26 cellular contexts compared by ENCODE assay signal in genomic region chr20:52434041-52434425, GRCh38.
"Had no signal": no experiment of that assay in that cellular context is flagged by ENCODE, and none has a peak within 500 bp of the region (broad histone marks: within the 10 kb centered on the region; RNA-seq: fewer than 3 reads in every experiment).

No MANE protein-coding gene starts in this region.

- H3K27me3 ChIP-seq: gastrocnemius medialis, neutrophil, right atrium auricular region, sigmoid colon, spleen, testis, tibial artery had no signal

- H3K27ac ChIP-seq: gastrocnemius medialis, left lung, neutrophil, pancreas, prostate gland, right atrium auricular region, sigmoid colon, spleen, testis, tibial artery had no signal

- H3K4me1 ChIP-seq: esophagus squamous epithelium, gastrocnemius medialis, left lung, pancreas, prostate gland, right atrium auricular region, sigmoid colon, spleen, testis, tibial artery had no signal

- H3K9me3 ChIP-seq: esophagus squamous epithelium, gastrocnemius medialis, mucosa of descending colon, neutrophil, pancreas, prostate gland, sigmoid colon, testis, tibial artery had no signal

- H3K4me3 ChIP-seq: esophagus squamous epithelium, gastrocnemius medialis, left lung, mucosa of descending colon, pancreas, prostate gland, right atrium auricular region, sigmoid colon, skin epidermis, spleen, testis, tibial artery had no signal

- DNase-seq: cortex of kidney; effector memory CD8-positive, alpha-beta T cell; erythroblast; esophagus squamous epithelium; foreskin fibroblast; gastrocnemius medialis; head of caudate nucleus; left cardiac atrium; left lung; mesenchymal stem cell; mucosa of descending colon; naive B cell; pancreas; sigmoid colon; spleen; stimulated activated CD4-positive, alpha-beta T cell treated with anti-CD3 and anti-CD28 coated beads, Interleukin-4, amount 100 ng/mL, for 4 hours; stimulated activated naive CD8-positive, alpha-beta T cell treated with anti-CD3 and anti-CD28 coated beads, Interleukin-15, Interleukin-2, amounts not matched to agents 100 U/mL and 50 U/mL, for 24 hours; substantia nigra; testis; tibial artery had no signal

- ATAC-seq: effector memory CD8-positive, alpha-beta T cell; gastrocnemius medialis; left cardiac atrium; left lung; mucosa of descending colon; natural killer cell treated with Interleukin-12 subunit alpha and Interleukin-12 subunit beta and Interleukin-15 and Interleukin-18, amount 100 ng/mL, for 72 hours; pancreas; stimulated activated memory B cell treated with anti-CD40 and anti-IgM and Interleukin-4, amounts not matched to agents 10 μg/mL and 1 μg/mL and 100 μg/mL, for 72 hours; stimulated activated naive CD8-positive, alpha-beta T cell treated with anti-CD3 and anti-CD28 coated beads, Interleukin-15, Interleukin-2, amounts not matched to agents 100 U/mL and 50 U/mL, for 24 hours had no signal

- H3K36me3 ChIP-seq: esophagus squamous epithelium, gastrocnemius medialis, left lung, neutrophil, pancreas, prostate gland, right atrium auricular region, sigmoid colon, spleen, tibial artery had no signal
